8 cellular contexts compared by ENCODE assay signal in the genomic region with DNA sequence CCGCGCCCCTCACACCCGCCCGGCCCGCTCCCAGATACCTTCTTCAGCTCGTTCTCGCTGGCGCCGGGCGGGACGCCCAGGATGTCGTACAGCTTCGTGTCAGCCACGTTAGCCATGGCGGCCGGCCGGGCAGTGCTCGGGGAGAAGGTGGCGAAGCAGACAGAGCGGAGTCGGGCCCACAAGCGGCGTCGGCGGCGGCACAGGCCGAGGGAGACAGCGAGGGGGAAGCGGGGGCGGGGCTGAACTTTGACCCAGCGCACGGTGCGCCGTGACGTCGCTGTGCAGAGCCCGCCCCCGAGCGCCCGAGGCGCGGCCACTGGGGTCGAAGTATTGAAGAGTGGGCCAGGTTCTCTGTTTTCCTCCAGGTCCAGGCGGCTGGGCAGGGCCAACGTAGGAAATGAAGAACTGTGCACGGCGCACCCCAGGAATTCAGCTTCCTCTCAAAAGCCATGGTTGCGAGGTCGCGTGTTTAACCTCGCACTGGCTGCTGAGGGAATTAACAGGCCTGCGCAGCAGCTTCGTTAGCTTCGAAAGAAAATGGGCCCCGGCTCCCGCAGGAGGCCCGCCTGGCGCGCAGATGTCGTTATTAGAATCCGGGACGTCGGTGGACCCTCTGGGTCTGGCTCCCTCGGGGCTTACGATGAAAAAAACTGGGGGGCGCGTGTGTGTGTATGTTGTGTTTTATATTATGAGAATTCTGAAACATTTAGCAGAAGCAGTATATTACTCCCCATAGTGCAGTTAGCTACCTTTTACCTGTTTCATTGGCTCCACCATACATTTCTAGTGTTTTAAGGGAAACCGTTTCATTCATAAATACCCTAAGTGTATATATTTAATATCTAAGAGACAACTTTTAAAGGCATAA. TPM values are rescaled to one million over a fixed set of nuclear protein-coding genes. Genes with fewer than 3 reads are reported as not detected.
A peak's percentile ranks its signal among the peaks of the same experiment; 100 is the strongest.
DNase-seq lines count a peak whose midpoint lies in the region; ATAC-seq and TF ChIP-seq lines count a peak whose summit lies in the region.

A gene (minus strand): TSS at position 218 of the 868 bp plus-strand sequence. CDS start 102 bp downstream, at position 116.

- no peaks in the 10 kb centered on the region for H3K36me3 ChIP-seq in kidney epithelial cell (ENCODE audit: control insufficient read depth, insufficient read depth, low read length)

- peak; percentile 98 for DNase-seq in AG20443 (ENCODE audit: low spot score)
- peak; percentile 64 for DNase-seq in NCI-H446 treated with DMSO at 0.1 percent for 48 hours (lab: John Stamatoyannopoulos, UW)
- DNase-seq in activated CD4-positive, alpha-beta T cell treated with anti-CD3 and anti-CD28 coated beads for 1 hour = peak; percentile 86
- DNase-seq in cerebellum (ENCODE audit: low spot score) = peak; percentile 95
- peak; percentile 41 for DNase-seq in kidney epithelial cell (ENCODE audit: low read depth)
- peak; percentile 95 for DNase-seq in stimulated activated CD4-positive, alpha-beta T cell treated with anti-CD3 and anti-CD28 coated beads, Interleukin-15, amount 100 ng/mL, for 24 hours

- ATAC-seq in GM19025 (IDR thresholded peaks at IDR 0.05; ENCODE audit: low read depth, unreplicated experiment) (peak; percentile 87), HG03342 (IDR thresholded peaks at IDR 0.05; ENCODE audit: unreplicated experiment) (peak; percentile 79)

- no peaks in the 10 kb centered on the region for H3K27me3 ChIP-seq in kidney epithelial cell (ENCODE audit: control insufficient read depth, insufficient read depth, low read length)

- H3K4me3 ChIP-seq in kidney epithelial cell (ENCODE audit: low read depth, low read length) = peak within 1 kb of the TSS; percentile 67

- no peak for TF ChIP-seq CTCF in kidney epithelial cell (IDR thresholded peaks at IDR 0.05; ENCODE audit: insufficient read depth, low read length, poor library complexity, severe bottlenecking)

RNA-seq across cellular contexts. Expression of the gene that starts here (rescaled TPM):
- total RNA-seq in cerebellum (49.3 TPM), kidney epithelial cell (68.4 and 81.9 TPM in 2 replicates)

Comparison
In these comparisons a context has a peak if more than half of its experiments do, and no peak if none do; other contexts are left out.
1. Peak in every context shown above with its lines: DNase-seq, ATAC-seq and H3K4me3 ChIP-seq.
2. DNase-seq: peak in every context shown above with its lines; median percentile 98 in AG20443; 95 in cerebellum; 95 in stimulated activated CD4-positive, alpha-beta T cell treated with anti-CD3 and anti-CD28 coated beads, Interleukin-15, amount 100 ng/mL, for 24 hours; 86 in activated CD4-positive, alpha-beta T cell treated with anti-CD3 and anti-CD28 coated beads for 1 hour; 64 in NCI-H446 treated with DMSO at 0.1 percent for 48 hours; 41 in kidney epithelial cell.